In genomic region chr2:232524771-232525170, GRCh38 we compare ENCODE assay signal across 1 cellular context.
TF ChIP-seq lines count a peak whose summit lies in the region.

No MANE protein-coding gene starts in this region.

TF ChIP-seq in HCT116, 20 proteins besides CTCF, POLR2A, EP300 and RAD21:
- TF ChIP-seq ZFX (IDR thresholded peaks at IDR 0.05) (no peak), EGR1 (IDR thresholded peaks at IDR 0.05; ENCODE audit: low read depth) (no peak), YY1 (IDR thresholded peaks at IDR 0.05; ENCODE audit: extremely low read depth, insufficient replicate concordance, low read depth, low read length) (no peak)
TF ChIP-seq in HCT116: peak in this region for 0.
